ENCODE assay signal across 25 cellular contexts in genomic region chr7:122217125-122217524, GRCh38.
DNase-seq lines count a peak whose midpoint lies in the region; ATAC-seq and TF ChIP-seq lines count a peak whose summit lies in the region.
"Had no signal": no experiment of that assay in that cellular context is flagged by ENCODE, and none has a peak within 500 bp of the region (broad histone marks: within the 10 kb centered on the region; RNA-seq: fewer than 3 reads in every experiment).

No MANE protein-coding gene starts in this region.

- H3K4me1 ChIP-seq in body of pancreas (peaks cover 5% of the 10 kb centered on the region), upper lobe of right lung (no peaks in the 10 kb centered on the region)
- H3K4me1 ChIP-seq: esophagus squamous epithelium, heart right ventricle, suprapubic skin, vagina had no signal

- 57 to 59% methylated on average over 3 of the region's 3 CpGs for WGBS in body of pancreas, 2 donors

- H3K4me3 ChIP-seq in body of pancreas (no peak overlapping the region), fibroblast of the aortic adventitia (ENCODE audit: low read depth, low read length) (no peak overlapping the region), upper lobe of right lung (no peak overlapping the region)
- H3K4me3 ChIP-seq: esophagus squamous epithelium, heart right ventricle, suprapubic skin, vagina had no signal

- DNase-seq in LHCN-M2 (ENCODE audit: low read depth) (peak; percentile 24), body of pancreas (peak in 2 of 4 donors; percentile 35 to 37), fibroblast of the aortic adventitia (ENCODE audit: low read depth) (peak; percentile 12), upper lobe of right lung (no peak), hippocampal formation (lab: John Stamatoyannopoulos, UW) (no peak), GF-D8 (lab: John Stamatoyannopoulos, UW) (no peak)
- DNase-seq: activated CD8-positive, alpha-beta memory T cell treated with anti-CD3 and anti-CD28 coated beads for 24 hours; activated naive CD4-positive, alpha-beta T cell treated with anti-CD3 and anti-CD28 coated beads for 36 hours; activated T-cell treated with anti-CD3 and anti-CD28 coated beads, Interleukin-2, amount 50 U/mL, for 4 hours; AML-193; anterior cingulate cortex; CD8-positive, alpha-beta memory T cell; cerebellar nuclear complex; esophagus squamous epithelium; heart right ventricle; left ventricle myocardium superior; NCI-H1092; NCI-H187 treated with DMSO at 0.1 percent for 48 hours; NCI-H82; SHP77 treated with DMSO at 0.1 percent for 48 hours; T-cell had no signal

- H3K36me3 ChIP-seq in body of pancreas (replicated peaks in 1 of 2; ENCODE audit: insufficient read depth in 1 of 2, low read depth in 2 of 2) (no peaks in the 10 kb centered on the region), upper lobe of right lung (no peaks in the 10 kb centered on the region)
- H3K36me3 ChIP-seq: esophagus squamous epithelium, heart right ventricle, suprapubic skin, vagina had no signal

- TF ChIP-seq CTCF in body of pancreas (IDR thresholded peaks at IDR 0.05), result no peak
- no peak for TF ChIP-seq CTCF in fibroblast of the aortic adventitia (IDR thresholded peaks at IDR 0.05; ENCODE audit: insufficient read depth, low read length)
- TF ChIP-seq CTCF in upper lobe of right lung (IDR thresholded peaks at IDR 0.05), result no peak

- H3K27me3 ChIP-seq in body of pancreas (no peaks in the 10 kb centered on the region), upper lobe of right lung (no peaks in the 10 kb centered on the region)
- H3K27me3 ChIP-seq: esophagus squamous epithelium, heart right ventricle, suprapubic skin, vagina had no signal

- peak; percentile 87 for ATAC-seq in body of pancreas
- ATAC-seq in upper lobe of right lung, result peak; percentile 66
- no peak for ATAC-seq in HG02610 (IDR thresholded peaks at IDR 0.05; ENCODE audit: unreplicated experiment)
- ATAC-seq: activated T-cell treated with anti-CD3 and anti-CD28 coated beads, Interleukin-2, amount 50 U/mL, for 4 hours; heart right ventricle; left ventricle myocardium superior; T-cell had no signal

- intact Hi-C loops in body of pancreas (cut with DNase I) (no loop called here), upper lobe of right lung (cut with DNase I) (no loop called here)

- no peak overlapping the region for H3K27ac ChIP-seq in body of pancreas
- no peak overlapping the region for H3K27ac ChIP-seq in upper lobe of right lung
- H3K27ac ChIP-seq: esophagus squamous epithelium, heart right ventricle, KMS-11, suprapubic skin, vagina had no signal

- H3K9me3 ChIP-seq in body of pancreas, result no peaks in the 10 kb centered on the region
- no peaks in the 10 kb centered on the region for H3K9me3 ChIP-seq in upper lobe of right lung
- H3K9me3 ChIP-seq: esophagus squamous epithelium, heart right ventricle, suprapubic skin, vagina had no signal

- TF ChIP-seq POLR2A in body of pancreas (IDR thresholded peaks at IDR 0.05), result no peak

Comparison
In these comparisons a context has a peak if more than half of its experiments do, and no peak if none do; other contexts are left out.
1. DNase-seq: peak in LHCN-M2 (single experiment) and fibroblast of the aortic adventitia (single experiment); none in upper lobe of right lung (single experiment), hippocampal formation (0 of 2) and GF-D8 (single experiment).